Comparison of ENCODE assay signal across 8 cellular contexts in the genomic region with DNA sequence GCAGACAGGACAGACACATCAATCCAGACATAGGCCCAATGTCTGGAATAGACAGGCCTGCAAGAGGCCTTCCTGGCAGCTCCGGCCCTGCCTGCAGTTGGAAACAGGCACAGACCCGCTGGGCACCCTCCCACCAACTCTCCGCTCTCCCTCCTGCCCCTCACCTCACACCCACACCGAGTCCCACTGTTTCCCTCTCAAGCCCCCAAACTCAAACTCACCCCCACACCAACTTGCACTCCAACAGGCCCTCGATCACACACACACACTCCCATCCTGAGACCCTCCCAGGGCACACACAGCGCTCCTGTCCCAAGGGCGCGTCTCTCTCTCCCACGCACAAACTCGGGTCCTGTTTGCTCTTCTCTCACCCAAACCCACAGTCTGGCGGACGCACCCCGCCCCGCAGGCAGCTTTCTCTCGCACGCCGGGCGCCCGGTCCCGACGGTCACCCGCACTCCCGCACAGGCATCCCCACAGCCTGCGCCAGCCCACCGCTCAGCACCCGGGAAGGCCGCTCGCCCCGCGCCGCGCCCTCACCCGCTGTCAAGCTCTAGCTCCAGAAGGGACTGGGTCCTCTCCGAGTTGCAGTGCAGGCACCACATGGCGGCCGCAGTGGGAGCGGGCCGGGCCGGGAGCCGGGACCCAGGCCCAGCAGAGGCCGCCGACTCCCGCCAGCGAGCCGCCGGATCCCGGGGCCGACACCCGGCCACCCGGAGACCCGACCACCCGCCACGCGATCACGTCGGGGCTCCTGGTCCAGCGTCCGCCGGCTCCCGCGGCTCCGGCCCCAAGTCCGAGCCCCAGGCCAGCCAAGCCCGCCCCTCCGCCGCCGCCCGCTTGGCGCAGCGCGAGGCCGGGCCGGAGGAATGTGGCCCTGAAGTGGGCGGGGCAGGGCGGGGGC.
DNase-seq lines count a peak whose midpoint lies in the region; TF ChIP-seq lines count a peak whose summit lies in the region.

No MANE protein-coding gene starts in this region.

- no peaks in the 10 kb centered on the region for H3K36me3 Mint-ChIP-seq in type B pancreatic cell

- peaks cover 10% of the 10 kb centered on the region for H3K4me1 ChIP-seq in HAP-1
- peaks cover 18% of the 10 kb centered on the region for H3K4me1 ChIP-seq in colonic mucosa
- H3K4me1 ChIP-seq in mesendoderm (ENCODE audit: control insufficient read depth, low read depth, low read length) = peaks cover 4% of the 10 kb centered on the region

- no peaks in the 10 kb centered on the region for H3K9me3 Mint-ChIP-seq in type B pancreatic cell

- peaks cover 2% of the 10 kb centered on the region for H3K27me3 Mint-ChIP-seq in type B pancreatic cell

- H3K9ac ChIP-seq in colonic mucosa (ENCODE audit: low read depth in 2 of 2, low read length in 2 of 2) (peak overlapping the region; percentile 78 to 92), mesendoderm (ENCODE audit: low read length) (peak overlapping the region; percentile 75)

- peaks cover 31% of the 10 kb centered on the region for H3K79me1 ChIP-seq in mesendoderm (ENCODE audit: low read length)

- H3K56ac ChIP-seq in mesendoderm (ENCODE audit: low read length) = peak overlapping the region; percentile 94

- no peak overlapping the region for H2BK120ac ChIP-seq in mesendoderm (ENCODE audit: low read depth, low read length)

- no peak overlapping the region for H4K5ac ChIP-seq in mesendoderm (ENCODE audit: low read length)

- H3K4ac ChIP-seq in mesendoderm (ENCODE audit: low read depth, low read length) = peak overlapping the region; percentile 57

- H3K36me3 ChIP-seq in HAP-1 (replicated peaks) (no peaks in the 10 kb centered on the region; the same call in 1 of the 2 replicates), colonic mucosa (no peaks in the 10 kb centered on the region), mesendoderm (ENCODE audit: control insufficient read depth, insufficient read depth, low read length) (no peaks in the 10 kb centered on the region)

- H3K4me3 ChIP-seq in HAP-1 (peak overlapping the region; percentile 62), colonic mucosa (peak overlapping the region; percentile 83), mesendoderm (ENCODE audit: low read length) (peak overlapping the region; percentile 58)

- WGBS in mesendoderm (ENCODE audit: extremely low coverage, insufficient coverage, low lambda C conversion rate) = no CpG with 5 or more reads among the region's 75 CpGs

- peaks cover 54% of the 10 kb centered on the region for H3K4me1 Mint-ChIP-seq in type B pancreatic cell (ENCODE audit: unreplicated experiment)

- TF ChIP-seq CTCF in colonic mucosa (IDR thresholded peaks at IDR 0.05) (no peak), type B pancreatic cell (conservative IDR thresholded peaks at IDR 0.05) (no peak)

- peak overlapping the region; percentile 90 for H3K27ac Mint-ChIP-seq in type B pancreatic cell

- peak overlapping the region; percentile 78 for H3K4me2 ChIP-seq in mesendoderm (ENCODE audit: low read length)

- H2BK15ac ChIP-seq in mesendoderm (replicated peaks; ENCODE audit: low read depth) = no peak overlapping the region

- no peak overlapping the region for H2BK5ac ChIP-seq in mesendoderm (ENCODE audit: low read length)

- H3K9me3 ChIP-seq in HAP-1 = no peaks in the 10 kb centered on the region
- no peaks in the 10 kb centered on the region for H3K9me3 ChIP-seq in colonic mucosa

- H3K18ac ChIP-seq in mesendoderm (ENCODE audit: low read length) = peak overlapping the region; percentile 75

- H3K27ac ChIP-seq in colonic mucosa (peak overlapping the region; percentile 69), mesendoderm (ENCODE audit: low read depth, low read length) (no peak overlapping the region)

- intact Hi-C loops in colonic mucosa (cut with DNase I) = no loop called here

- DNase-seq in ELF-1 (ENCODE audit: low read depth, low spot score) (peak; percentile 42), HAP-1 (ENCODE audit: low spot score in 2 of 2) (peak in 1 of 2 experiments; percentile 51), OCI-M1 (lab: John Stamatoyannopoulos, UW) (peak; percentile 62), colonic mucosa (peak; percentile 34), mesendoderm (peak; percentile 40), type B pancreatic cell (ENCODE audit: extremely low spot score, unreplicated experiment) (no peak), HK-2 (ENCODE audit: unreplicated experiment) (no peak), NCI-H2171 treated with DMSO at 0.1 percent for 48 hours (lab: John Stamatoyannopoulos, UW) (no peak)

- peak overlapping the region; percentile 91 for H3K23ac ChIP-seq in mesendoderm (ENCODE audit: low read length)

- H3K27me3 ChIP-seq in HAP-1 (ENCODE audit: low read depth) (no peaks in the 10 kb centered on the region), colonic mucosa (no peaks in the 10 kb centered on the region), mesendoderm (ENCODE audit: insufficient read depth, low read length, poor library complexity) (no peaks in the 10 kb centered on the region)

- H3K4me3 Mint-ChIP-seq in type B pancreatic cell = peak overlapping the region; percentile 96

- in situ Hi-C loops in HAP-1 (cut with MboI; ENCODE audit: low sequenced_read_pairs) = no loop called here

- H4K8ac ChIP-seq in mesendoderm (ENCODE audit: low read depth, low read length) = no peak overlapping the region

- H3K79me2 ChIP-seq in mesendoderm (ENCODE audit: control insufficient read depth, insufficient read depth, low read length) = peaks cover 23% of the 10 kb centered on the region

- no peak overlapping the region for H2AK5ac ChIP-seq in mesendoderm (ENCODE audit: low read length)

Comparison
In these comparisons a context has a peak if more than half of its experiments do, and no peak if none do; other contexts are left out.
1. DNase-seq: peak in ELF-1 (single experiment), OCI-M1 (single experiment), colonic mucosa (single experiment) and mesendoderm (single experiment); none in type B pancreatic cell (single experiment), HK-2 (single experiment) and NCI-H2171 treated with DMSO at 0.1 percent for 48 hours (single experiment).
2. Peak in every context shown above with its lines, with median percentiles within 50 percentile points of each other: H3K4me3 ChIP-seq.